ENCODE assay signal across 13 cellular contexts in genomic region chr21:41418956-41419680, GRCh38. TPM values are rescaled to one million over a fixed set of nuclear protein-coding genes. Genes with fewer than 3 reads are reported as not detected.
A peak's percentile ranks its signal among the peaks of the same experiment; 100 is the strongest.
DNase-seq lines count a peak whose midpoint lies in the region; ATAC-seq and TF ChIP-seq lines count a peak whose summit lies in the region.
"Had no signal": no experiment of that assay in that cellular context is flagged by ENCODE, and none has a peak within 500 bp of the region (broad histone marks: within the 10 kb centered on the region; RNA-seq: fewer than 3 reads in every experiment).

No MANE protein-coding gene starts in this region.

- H3K36me3 Mint-ChIP-seq in CD4-positive, alpha-beta memory T cell = no peaks in the 10 kb centered on the region
- no peaks in the 10 kb centered on the region for H3K36me3 Mint-ChIP-seq in nephron (ENCODE audit: low read depth)

- no peak for DNase-seq in CD4-positive, alpha-beta memory T cell
- DNase-seq in ascending aorta (ENCODE audit: low spot score in 2 of 2) (no peak), D341Med (ENCODE audit: low spot score) (no peak), H4 (ENCODE audit: low spot score) (no peak)
- DNase-seq: Calu3, HCEC 1CT, KG1, NCI-H1930 had no signal

- H3K36me3 ChIP-seq in ACC112 (ENCODE audit: insufficient read depth, low read length) (no peaks in the 10 kb centered on the region), ascending aorta (no peaks in the 10 kb centered on the region)
- no peaks in the 10 kb centered on the region for H3K36me3 ChIP-seq in CD4-positive, alpha-beta memory T cell (ENCODE audit: insufficient read depth, low read length)
- H3K36me3 ChIP-seq: cardiac muscle cell had no signal

- H2AFZ ChIP-seq in ACC112 (ENCODE audit: low read length, unreplicated experiment) = no peak overlapping the region

- POLR2A ChIA-PET in CD4-positive, alpha-beta memory T cell (lab: Charles Lee; ENCODE audit: partially characterized antibody) = interaction anchor here (2.4 kb wide), 1 partner anchor 57 kb away, joined by 15 read pairs; the partner anchor contains the start of gene MX2

- H3K4me3 ChIP-seq in ACC112 (ENCODE audit: low read depth, low read length) = peak overlapping the region; percentile 81
- no peak overlapping the region for H3K4me3 ChIP-seq in CD4-positive, alpha-beta memory T cell (ENCODE audit: low read length in 2 of 2)
- no peak overlapping the region for H3K4me3 ChIP-seq in ascending aorta

- H3K27ac Mint-ChIP-seq in CD4-positive, alpha-beta memory T cell = peak overlapping the region; percentile 39 to 94 (median 87)
- peak overlapping the region; percentile 40 to 70 (median 43) for H3K27ac Mint-ChIP-seq in nephron

- H3K27me3 Mint-ChIP-seq in CD4-positive, alpha-beta memory T cell = no peaks in the 10 kb centered on the region
- no peaks in the 10 kb centered on the region for H3K27me3 Mint-ChIP-seq in nephron (ENCODE audit: low read depth)

- intact Hi-C loops in CD4-positive, alpha-beta memory T cell (cut with micrococcal nuclease) = no loop called here
- intact Hi-C loops in ascending aorta (cut with DNase I) = no loop called here

- CTCF ChIA-PET in CD4-positive, alpha-beta memory T cell (lab: Charles Lee; ENCODE audit: partially characterized antibody) = interaction anchor here (2.0 kb wide), 1 partner anchor 136 kb away, joined by 4 read pairs; no protein-coding TSS in a partner anchor

- TF ChIP-seq CTCF in ascending aorta (IDR thresholded peaks at IDR 0.05) (no peak), nephron (IDR thresholded peaks at IDR 0.05; ENCODE audit: unreplicated experiment in 3 of 3) (no peak)

- H3K4me1 Mint-ChIP-seq in CD4-positive, alpha-beta memory T cell = peaks cover 13 to 39% (median 21%) of the 10 kb centered on the region in 4 donors
- peaks cover 9% of the 10 kb centered on the region for H3K4me1 Mint-ChIP-seq in nephron

- no peaks in the 10 kb centered on the region for H3K79me2 ChIP-seq in ACC112 (ENCODE audit: control insufficient read depth, insufficient read depth, low read length, unreplicated experiment)

- no peak for ATAC-seq in GM19328 (IDR thresholded peaks at IDR 0.05; ENCODE audit: unreplicated experiment)
- ATAC-seq in GM19351 (IDR thresholded peaks at IDR 0.05; ENCODE audit: unreplicated experiment) = no peak

- H3K4me3 Mint-ChIP-seq in CD4-positive, alpha-beta memory T cell = peak overlapping the region; percentile 73 to 93 (median 88)
- peak overlapping the region; percentile 91 to 92 (median 92) for H3K4me3 Mint-ChIP-seq in nephron

- H3K4me1 ChIP-seq in ACC112 (ENCODE audit: control insufficient read depth, insufficient read depth, low read length, unreplicated experiment) (peaks cover 9% of the 10 kb centered on the region), ascending aorta (no peaks in the 10 kb centered on the region)
- H3K4me1 ChIP-seq in CD4-positive, alpha-beta memory T cell (ENCODE audit: insufficient read depth, low read length) = peaks cover 12% of the 10 kb centered on the region

- no peaks in the 10 kb centered on the region for H3K27me3 ChIP-seq in ACC112 (ENCODE audit: insufficient read depth, low read length)
- H3K27me3 ChIP-seq in CD4-positive, alpha-beta memory T cell (ENCODE audit: insufficient read depth, low read length) = no peaks in the 10 kb centered on the region
- H3K27me3 ChIP-seq in ascending aorta = no peaks in the 10 kb centered on the region

- no peaks in the 10 kb centered on the region for H3K9me3 ChIP-seq in CD4-positive, alpha-beta memory T cell (ENCODE audit: control insufficient read depth in 1 of 2, low read length in 2 of 2)
- H3K9me3 ChIP-seq in ascending aorta = no peaks in the 10 kb centered on the region

- peaks cover 0 to 12% (median 2%) of the 10 kb centered on the region in 8 donors for H3K9me3 Mint-ChIP-seq in CD4-positive, alpha-beta memory T cell
- peaks cover 15% of the 10 kb centered on the region for H3K9me3 Mint-ChIP-seq in nephron

- H3K27ac ChIP-seq in ACC112 (ENCODE audit: low read depth, low read length) (no peak overlapping the region), ascending aorta (peak overlapping the region; percentile 83 to 88)
- H3K27ac ChIP-seq in CD4-positive, alpha-beta memory T cell (ENCODE audit: low read depth, low read length) = peak overlapping the region; percentile 60
- H3K27ac ChIP-seq: cardiac muscle cell had no signal

RNA-seq across cellular contexts. Expression of gene MX1, which starts 6.9 kb away (rescaled TPM):
- 10 to 100 TPM; 73.7 to 75.3 TPM for total RNA-seq in CD4-positive, alpha-beta memory T cell
- 10 to 100 TPM; 47.8 to 80.6 TPM for polyA plus RNA-seq in CD4-positive, alpha-beta memory T cell
- total RNA-seq in ascending aorta = 82.5 TPM
- 38.8 and 39.6 TPM in 2 replicates for total RNA-seq in H4 (2014; rRNA removed; shearing (Covaris generic))
- total RNA-seq: cardiac muscle cell had no signal
- polyA plus RNA-seq: cardiac muscle cell had no signal

RNA-seq across cellular contexts. Expression of gene MX2, which starts 57.3 kb away (rescaled TPM):
- 100 to 1,000 TPM in 1 of 2 experiments, 10 to 100 TPM in 1; 98.7 to 107 TPM for total RNA-seq in CD4-positive, alpha-beta memory T cell
- 10 to 100 TPM; 29.6 to 46.9 TPM for polyA plus RNA-seq in CD4-positive, alpha-beta memory T cell
- total RNA-seq in ascending aorta = 9.7 TPM
- total RNA-seq in H4 (2014; rRNA removed; shearing (Covaris generic)) = 36.7 and 38.6 TPM in 2 replicates
